In the genomic region with DNA sequence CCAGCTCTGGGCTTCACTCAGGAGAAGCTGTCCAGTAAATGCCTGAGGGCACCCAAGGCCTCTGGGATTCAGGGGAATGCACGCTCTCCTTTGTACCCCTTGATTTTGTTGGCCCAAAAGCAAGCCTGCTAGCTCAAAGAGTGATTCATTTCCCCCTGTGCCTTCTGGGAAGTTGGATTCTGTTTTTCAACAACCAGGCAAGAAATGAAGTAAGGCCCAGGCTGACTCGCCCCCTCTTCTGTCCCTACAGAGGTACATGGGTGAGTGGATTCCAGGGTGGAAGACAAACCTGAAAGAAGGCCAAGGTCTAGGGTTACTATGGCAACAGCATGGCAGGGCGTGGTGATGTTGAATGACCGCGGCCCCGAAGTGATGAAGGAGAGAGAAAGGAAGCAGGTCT, we compare ENCODE assay signal across 19 cellular contexts. TPM values are rescaled to one million over a fixed set of nuclear protein-coding genes. Genes with fewer than 3 reads are reported as not detected.
DNase-seq lines count a peak whose midpoint lies in the region; ATAC-seq and TF ChIP-seq lines count a peak whose summit lies in the region.
"Had no signal": no experiment of that assay in that cellular context is flagged by ENCODE, and none has a peak within 500 bp of the region (broad histone marks: within the 10 kb centered on the region; RNA-seq: fewer than 3 reads in every experiment).

No MANE protein-coding gene starts in this region.

- ATAC-seq in right lobe of liver (peak in 3 of 4 donors; percentile 30 to 46 (median 38)), gastrocnemius medialis (no peak)
- ATAC-seq: stimulated activated naive B cell treated with anti-CD40 and anti-IgM and Interleukin-4, amounts not matched to agents 10 μg/mL and 1 μg/mL and 100 μg/mL, for 72 hours had no signal

- TF ChIP-seq EP300 in esophagus muscularis mucosa (IDR thresholded peaks at IDR 0.05), result no peak

- DNase-seq in RPMI7951 (ENCODE audit: low read depth), result peak; percentile 42
- DNase-seq in esophagus muscularis mucosa (ENCODE audit: extremely low spot score), result no peak
- DNase-seq in right lobe of liver, result peak in 1 of 3 donors; percentile 71
- peak; percentile 71 for DNase-seq in stromal cell of bone marrow (ENCODE audit: low read depth)
- DNase-seq in mucosa of gallbladder (ENCODE audit: low spot score), result no peak
- DNase-seq in gastrocnemius medialis, result no peak
- no peak for DNase-seq in NCI-H774 (lab: John Stamatoyannopoulos, UW)
- no peak for DNase-seq in kidney glomerular epithelial cell (lab: John Stamatoyannopoulos, UW)
- DNase-seq: activated naive CD4-positive, alpha-beta T cell treated with anti-CD3 and anti-CD28 coated beads, Interleukin-2, amount 50 U/mL, for 16 hours; cortex of kidney; DND-41; NCI-H1417 treated with DMSO at 0.1 percent for 48 hours; NCI-H510A; stimulated activated CD4-positive, alpha-beta T cell treated with anti-CD3 and anti-CD28 coated beads, Interleukin-4, amount 100 ng/mL, for 1 hour; stimulated activated naive B cell treated with anti-CD40 and anti-IgM and Interleukin-4, amounts not matched to agents 10 μg/mL and 1 μg/mL and 100 μg/mL, for 72 hours had no signal

- intact Hi-C loops in esophagus muscularis mucosa (cut with DNase I), result no loop called here
- intact Hi-C loops in right lobe of liver (cut with DNase I), result no loop called here
- intact Hi-C loops in gastrocnemius medialis (cut with DNase I; ENCODE audit: low total_unique reads), result no loop called here

- 83% methylated on average over 6 of the region's 6 CpGs for WGBS in esophagus muscularis mucosa
- 31% methylated on average over 6 of the region's 6 CpGs for WGBS in right lobe of liver (ENCODE audit: insufficient coverage, low coverage, low lambda C conversion rate, missing lambda C conversion rate)

- no peaks in the 10 kb centered on the region for H3K27me3 ChIP-seq in esophagus muscularis mucosa
- H3K27me3 ChIP-seq in right lobe of liver, result no peaks in the 10 kb centered on the region
- H3K27me3 ChIP-seq in gastrocnemius medialis, result no peaks in the 10 kb centered on the region
- H3K27me3 ChIP-seq: BLaER1 treated with 17β-estradiol and CSF1 and Interleukin-3, amounts not matched to agents 10 nM and 100 nM; neutrophil had no signal

- TF ChIP-seq POLR2A in esophagus muscularis mucosa (IDR thresholded peaks at IDR 0.05; ENCODE audit: low read depth) (no peak), right lobe of liver (IDR thresholded peaks at IDR 0.05) (no peak), gastrocnemius medialis (IDR thresholded peaks at IDR 0.05) (no peak)

- H3K4me1 ChIP-seq in esophagus muscularis mucosa (peaks cover 0 to 19% (median 13%) of the 10 kb centered on the region in 4 donors), right lobe of liver (peaks cover 0 to 73% (median 27%) of the 10 kb centered on the region in 4 donors), gastrocnemius medialis (no peaks in the 10 kb centered on the region)

- in situ Hi-C loops in gastrocnemius medialis (cut with MboI; ENCODE audit: low sequenced_read_pairs in 4 of 4), result no loop called here

- no peaks in the 10 kb centered on the region for H3K9me3 ChIP-seq in esophagus muscularis mucosa
- H3K9me3 ChIP-seq in right lobe of liver, result no peaks in the 10 kb centered on the region
- H3K9me3 ChIP-seq in gastrocnemius medialis, result no peaks in the 10 kb centered on the region
- H3K9me3 ChIP-seq: BLaER1 treated with 17β-estradiol and CSF1 and Interleukin-3, amounts not matched to agents 10 nM and 100 nM; neutrophil had no signal

- no peak for TF ChIP-seq CTCF in esophagus muscularis mucosa (IDR thresholded peaks at IDR 0.05)
- no peak for TF ChIP-seq CTCF in right lobe of liver (IDR thresholded peaks at IDR 0.05)
- no peak for TF ChIP-seq CTCF in gastrocnemius medialis (IDR thresholded peaks at IDR 0.05 in 4 of 5, conservative IDR thresholded peaks at IDR 0.05 in 1 of 5)

- H3K36me3 ChIP-seq in esophagus muscularis mucosa (no peaks in the 10 kb centered on the region), right lobe of liver (peaks cover 0 to 4% (median 0%) of the 10 kb centered on the region in 4 donors), gastrocnemius medialis (no peaks in the 10 kb centered on the region)
- H3K36me3 ChIP-seq: BLaER1 treated with 17β-estradiol and CSF1 and Interleukin-3, amounts not matched to agents 10 nM and 100 nM; neutrophil had no signal

- H3K27ac ChIP-seq in esophagus muscularis mucosa (replicated peaks in 1 of 4) (peak overlapping the region; percentile 33 to 57 (median 40)), right lobe of liver (peak overlapping the region; percentile 22 to 76 (median 72)), gastrocnemius medialis (peak overlapping the region in 2 of 4 donors; percentile 11 to 33)
- H3K27ac ChIP-seq: BLaER1 treated with 17β-estradiol and CSF1 and Interleukin-3, amounts not matched to agents 10 nM and 100 nM; neutrophil had no signal

- no peak overlapping the region for H3K4me3 ChIP-seq in esophagus muscularis mucosa
- no peak overlapping the region for H3K4me3 ChIP-seq in right lobe of liver
- H3K4me3 ChIP-seq in gastrocnemius medialis, result no peak overlapping the region
- H3K4me3 ChIP-seq: BLaER1 treated with 17β-estradiol and CSF1 and Interleukin-3, amounts not matched to agents 10 nM and 100 nM had no signal

RNA-seq across cellular contexts. Expression of a gene that starts 9.3 kb away (rescaled TPM):
- total RNA-seq in RPMI7951 (2014; rRNA removed; shearing (Covaris generic)), result 0.49 and 2.9 TPM in 2 replicates
- total RNA-seq in esophagus muscularis mucosa (1 to 10 TPM; 2.1 to 5.1 (median 3.7) TPM), right lobe of liver (100 to 1,000 TPM in 4 of 6 experiments, 10 to 100 TPM in 2; 24.7 to 317 (median 167) TPM), mucosa of gallbladder (655 TPM), gastrocnemius medialis (10 to 100 TPM in 2 of 4 donors, 1 to 10 TPM in 2; 1.8 to 63.2 (median 19.8) TPM)
- total RNA-seq: frontal cortex had no signal

RNA-seq across cellular contexts. Expression of a gene that starts 10.7 kb away (rescaled TPM):
- total RNA-seq in RPMI7951 (2014; rRNA removed; shearing (Covaris generic)), result not detected in 2 replicates
- total RNA-seq in esophagus muscularis mucosa (not detected), right lobe of liver (100 to 1,000 TPM in 4 of 6 experiments, 10 to 100 TPM in 2; 41.2 to 204 (median 145) TPM), mucosa of gallbladder (133 TPM), gastrocnemius medialis (under 1 TPM in 2 of 4 donors, not detected in 2; 0.13 to 0.26 TPM)
- total RNA-seq: frontal cortex, left cardiac atrium had no signal

RNA-seq across cellular contexts. Expression of a gene that starts 40.2 kb away (rescaled TPM):
- total RNA-seq in RPMI7951 (2014; rRNA removed; shearing (Covaris generic)), result 0.96 and 1.5 TPM in 2 replicates
- total RNA-seq in esophagus muscularis mucosa (100 to 1,000 TPM in 3 of 4 donors, 10 to 100 TPM in 1; 71.8 to 284 (median 255) TPM), right lobe of liver (over 10,000 TPM in 2 of 6 experiments, 1,000 to 10,000 TPM in 4; 5,211 to 12,749 (median 8,707) TPM), mucosa of gallbladder (101 TPM), gastrocnemius medialis (10 to 100 TPM; 18.3 to 80.9 (median 66.3) TPM)
- total RNA-seq: frontal cortex had no signal

Comparison
In these comparisons a context has a peak if more than half of its experiments do, and no peak if none do; other contexts are left out.
1. DNase-seq: peak in RPMI7951 (single experiment) and stromal cell of bone marrow (single experiment); none in esophagus muscularis mucosa (single experiment), mucosa of gallbladder (single experiment), gastrocnemius medialis (0 of 2), NCI-H774 (single experiment) and kidney glomerular epithelial cell (single experiment).
2. ATAC-seq: peak in right lobe of liver (3 of 4); none in gastrocnemius medialis (0 of 2).
3. RNA of a gene that starts 10.7 kb away (total RNA-seq): 41.2 to 204 TPM in right lobe of liver and 133 TPM in mucosa of gallbladder (single experiment); 0.13 to 0.26 TPM in gastrocnemius medialis, not detected in RPMI7951 and not detected in esophagus muscularis mucosa; every median in the first group is over 10 times any median in the second.
4. RNA of a gene that starts 40.2 kb away (total RNA-seq): 5,211 to 12,749 TPM in right lobe of liver; 71.8 to 284 TPM in esophagus muscularis mucosa, 101 TPM in mucosa of gallbladder (single experiment), 18.3 to 80.9 TPM in gastrocnemius medialis and 0.96 to 1.5 TPM in RPMI7951; every median in the first group is over 10 times any median in the second.